In genomic region chr3:27680517-27681246, GRCh38 we compare ENCODE assay signal across 8 cellular contexts. TPM values are rescaled to one million over a fixed set of nuclear protein-coding genes. Genes with fewer than 3 reads are reported as not detected.
DNase-seq lines count a peak whose midpoint lies in the region; ATAC-seq and TF ChIP-seq lines count a peak whose summit lies in the region.

No MANE protein-coding gene starts in this region.

- H3K9ac ChIP-seq in ES-I3 (ENCODE audit: low read depth, low read length) (peak overlapping the region; percentile 42), mesenchymal stem cell (ENCODE audit: low read length) (peak overlapping the region; percentile 74)

- no peaks in the 10 kb centered on the region for H3K9me3 Mint-ChIP-seq in activated CD8-positive, alpha-beta T cell treated with anti-CD3 and anti-CD28 coated beads, Interleukin-2, amount 10 ng/mL, durations not matched to agents 7 days and 5 days (ENCODE audit: insufficient read depth)
- no peaks in the 10 kb centered on the region for H3K9me3 Mint-ChIP-seq in glutamatergic neuron (ENCODE audit: unreplicated experiment)

- H3K4me3 Mint-ChIP-seq in activated CD8-positive, alpha-beta T cell treated with anti-CD3 and anti-CD28 coated beads, Interleukin-2, amount 10 ng/mL, durations not matched to agents 7 days and 5 days, result no peak overlapping the region
- H3K4me3 Mint-ChIP-seq in glutamatergic neuron (ENCODE audit: unreplicated experiment), result no peak overlapping the region

- DNase-seq in activated CD8-positive, alpha-beta T cell treated with anti-CD3 and anti-CD28 coated beads, Interleukin-2, amount 10 ng/mL, durations not matched to agents 7 days and 5 days, result no peak
- DNase-seq in mesenchymal stem cell, result no peak
- no peak for DNase-seq in NK-92 (lab: John Stamatoyannopoulos, UW; ENCODE audit: unreplicated experiment)
- no peak for DNase-seq in glutamatergic neuron
- no peak for DNase-seq in NCI-H510A (lab: John Stamatoyannopoulos, UW)

- peaks cover 5% of the 10 kb centered on the region; the same call in 1 of the 2 replicates for H3K4me1 ChIP-seq in ES-I3 (ENCODE audit: insufficient read depth, low read length)
- H3K4me1 ChIP-seq in mesenchymal stem cell (ENCODE audit: control insufficient read depth, insufficient read depth, low read depth, low read length), result peaks cover 2% of the 10 kb centered on the region

- H2AK5ac ChIP-seq in mesenchymal stem cell (ENCODE audit: low read length, severe bottlenecking), result no peak overlapping the region

- H2BK15ac ChIP-seq in mesenchymal stem cell (ENCODE audit: low read depth, poor library complexity, severe bottlenecking), result no peak overlapping the region

- no peaks in the 10 kb centered on the region for H3K27me3 ChIP-seq in mesenchymal stem cell (ENCODE audit: control insufficient read depth in 1 of 2, insufficient read depth in 1 of 2, low read length in 2 of 2)

- H3K27ac ChIP-seq in mesenchymal stem cell (ENCODE audit: low read length, poor library complexity, severe bottlenecking), result no peak overlapping the region

- CTCF ChIA-PET in activated CD8-positive, alpha-beta T cell treated with anti-CD3 and anti-CD28 coated beads, Interleukin-2, amount 10 ng/mL, durations not matched to agents 7 days and 5 days (lab: Charles Lee), result interaction anchor here (0.6 to 2.7 kb wide), 47 partner anchors 10 to 645 kb away, joined by 3 to 19 read pairs (median 4); partner anchors contain the start of gene NEK10

- peak overlapping the region; percentile 35 for H3K27ac Mint-ChIP-seq in activated CD8-positive, alpha-beta T cell treated with anti-CD3 and anti-CD28 coated beads, Interleukin-2, amount 10 ng/mL, durations not matched to agents 7 days and 5 days
- H3K27ac Mint-ChIP-seq in glutamatergic neuron (ENCODE audit: unreplicated experiment), result no peak overlapping the region

- H3K4me2 ChIP-seq in mesenchymal stem cell (ENCODE audit: low read length, poor library complexity, severe bottlenecking), result no peak overlapping the region

- H3K36me3 ChIP-seq in ES-I3 (ENCODE audit: insufficient read depth, low read length), result no peaks in the 10 kb centered on the region
- H3K36me3 ChIP-seq in mesenchymal stem cell (ENCODE audit: control insufficient read depth in 1 of 2, insufficient read depth in 2 of 2, low read depth in 1 of 2, low read length in 2 of 2), result no peaks in the 10 kb centered on the region

- peak overlapping the region in 1 of 2 experiments; percentile 0 for H3K4ac ChIP-seq in mesenchymal stem cell (ENCODE audit: low read depth in 1 of 2, low read length in 2 of 2)

- no peak overlapping the region for H3K23ac ChIP-seq in mesenchymal stem cell (ENCODE audit: low read length in 2 of 2)

- no peaks in the 10 kb centered on the region for H3K79me1 ChIP-seq in mesenchymal stem cell (replicated peaks; ENCODE audit: low read length, poor library complexity, severe bottlenecking)

- POLR2A ChIA-PET in activated CD8-positive, alpha-beta T cell treated with anti-CD3 and anti-CD28 coated beads, Interleukin-2, amount 10 ng/mL, durations not matched to agents 7 days and 5 days (lab: Charles Lee), result interaction anchor here (0.6 to 1.1 kb wide), 3 partner anchors 196 to 652 kb away, joined by 3 read pairs; partner anchors contain the start of gene SLC4A7

- H2AFZ ChIP-seq in mesenchymal stem cell (ENCODE audit: low read depth, low read length), result no peak overlapping the region

- peak overlapping the region in 1 of 2 experiments; percentile 53 for H3K18ac ChIP-seq in mesenchymal stem cell (ENCODE audit: low read depth in 1 of 2, low read length in 2 of 2)

- H2BK12ac ChIP-seq in mesenchymal stem cell (ENCODE audit: low read length in 2 of 2), result peak overlapping the region in 1 of 2 experiments; percentile 28

- 61% methylated on average over 4 of the region's 5 CpGs for WGBS in mesenchymal stem cell

- H3K36me3 Mint-ChIP-seq in activated CD8-positive, alpha-beta T cell treated with anti-CD3 and anti-CD28 coated beads, Interleukin-2, amount 10 ng/mL, durations not matched to agents 7 days and 5 days (ENCODE audit: low read depth), result no peaks in the 10 kb centered on the region
- no peaks in the 10 kb centered on the region for H3K36me3 Mint-ChIP-seq in glutamatergic neuron (ENCODE audit: unreplicated experiment)

- H3K14ac ChIP-seq in mesenchymal stem cell (ENCODE audit: low read length in 2 of 2), result no peak overlapping the region

- H3K4me3 ChIP-seq in mesenchymal stem cell (ENCODE audit: insufficient read depth in 1 of 2, low read depth in 1 of 2, low read length in 2 of 2), result no peak overlapping the region

- no peak overlapping the region for H4K91ac ChIP-seq in mesenchymal stem cell (ENCODE audit: low read length)

- H3K4me1 Mint-ChIP-seq in activated CD8-positive, alpha-beta T cell treated with anti-CD3 and anti-CD28 coated beads, Interleukin-2, amount 10 ng/mL, durations not matched to agents 7 days and 5 days (ENCODE audit: low read depth), result peaks cover 10% of the 10 kb centered on the region
- H3K4me1 Mint-ChIP-seq in glutamatergic neuron (ENCODE audit: low read depth, unreplicated experiment), result no peaks in the 10 kb centered on the region

- ATAC-seq in HG02798 (IDR thresholded peaks at IDR 0.05; ENCODE audit: poor library complexity, unreplicated experiment) (peak; percentile 6), HG03521 (IDR thresholded peaks at IDR 0.05; ENCODE audit: unreplicated experiment) (no peak)
- peak; percentile 33 for ATAC-seq in activated CD8-positive, alpha-beta T cell treated with anti-CD3 and anti-CD28 coated beads, Interleukin-2, amount 10 ng/mL, durations not matched to agents 7 days and 5 days

- H3K27me3 Mint-ChIP-seq in activated CD8-positive, alpha-beta T cell treated with anti-CD3 and anti-CD28 coated beads, Interleukin-2, amount 10 ng/mL, durations not matched to agents 7 days and 5 days (ENCODE audit: low read depth), result peaks cover 9% of the 10 kb centered on the region
- no peaks in the 10 kb centered on the region for H3K27me3 Mint-ChIP-seq in glutamatergic neuron (ENCODE audit: unreplicated experiment)

- H4K8ac ChIP-seq in mesenchymal stem cell (ENCODE audit: low read length), result peak overlapping the region; percentile 59

- no peaks in the 10 kb centered on the region for H3K9me3 ChIP-seq in ES-I3 (ENCODE audit: control insufficient read depth, insufficient read depth, low read length)
- no peaks in the 10 kb centered on the region for H3K9me3 ChIP-seq in mesenchymal stem cell (ENCODE audit: control insufficient read depth, low read length)

- no peak overlapping the region for H2BK120ac ChIP-seq in mesenchymal stem cell (ENCODE audit: low read depth, low read length)

- peak overlapping the region; percentile 25 for H2BK5ac ChIP-seq in mesenchymal stem cell (ENCODE audit: low read depth, low read length, poor library complexity, severe bottlenecking)

- TF ChIP-seq CTCF in glutamatergic neuron (IDR thresholded peaks at IDR 0.05; ENCODE audit: partially characterized antibody, unreplicated experiment), result no peak

RNA-seq across cellular contexts. Expression of gene EOMES, which starts 41.4 kb away (rescaled TPM):
- total RNA-seq in activated CD8-positive, alpha-beta T cell treated with anti-CD3 and anti-CD28 coated beads, Interleukin-2, amount 10 ng/mL, durations not matched to agents 7 days and 5 days, result 1 to 10 TPM; 2.9 to 3.3 TPM
- not detected for polyA plus RNA-seq in mesenchymal stem cell (2013, experiment 1 of 2)
- not detected for polyA plus RNA-seq in mesenchymal stem cell (2013, experiment 2 of 2)
- not detected for total RNA-seq in glutamatergic neuron (ENCODE audit: unreplicated experiment)
